1 cellular context compared by ENCODE assay signal in the genomic region with DNA sequence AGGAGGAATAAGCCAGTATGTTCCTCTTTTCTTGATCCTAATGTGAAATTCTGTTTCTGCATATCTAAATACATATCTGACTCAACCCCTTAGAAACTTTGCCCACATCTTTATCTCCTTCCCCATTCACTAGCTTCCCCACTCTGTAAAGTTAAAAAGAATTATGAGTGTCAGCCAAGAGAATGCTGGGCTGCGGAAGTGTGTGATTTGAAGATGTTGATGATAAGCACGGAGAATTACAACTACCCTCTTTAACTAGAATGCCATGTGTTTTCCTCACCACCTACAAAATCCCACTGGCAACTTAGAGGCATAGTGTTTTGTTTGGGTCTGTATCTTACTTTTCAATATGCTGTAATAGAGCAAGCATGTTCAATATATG.
TF ChIP-seq lines count a peak whose summit lies in the region.

No MANE protein-coding gene starts in this region.

TF ChIP-seq in K562, 482 proteins besides CTCF, POLR2A, EP300 and RAD21 (continued from another document and continues in another):
- TF ChIP-seq RREB1 (CRISPR knock-in tag; IDR thresholded peaks at IDR 0.05): no peak
- TF ChIP-seq NFIC (IDR thresholded peaks at IDR 0.05): peak; percentile 74
- TF ChIP-seq PML (IDR thresholded peaks at IDR 0.05; ENCODE audit: low read length): peak; percentile 88
- TF ChIP-seq, protein P1, sequence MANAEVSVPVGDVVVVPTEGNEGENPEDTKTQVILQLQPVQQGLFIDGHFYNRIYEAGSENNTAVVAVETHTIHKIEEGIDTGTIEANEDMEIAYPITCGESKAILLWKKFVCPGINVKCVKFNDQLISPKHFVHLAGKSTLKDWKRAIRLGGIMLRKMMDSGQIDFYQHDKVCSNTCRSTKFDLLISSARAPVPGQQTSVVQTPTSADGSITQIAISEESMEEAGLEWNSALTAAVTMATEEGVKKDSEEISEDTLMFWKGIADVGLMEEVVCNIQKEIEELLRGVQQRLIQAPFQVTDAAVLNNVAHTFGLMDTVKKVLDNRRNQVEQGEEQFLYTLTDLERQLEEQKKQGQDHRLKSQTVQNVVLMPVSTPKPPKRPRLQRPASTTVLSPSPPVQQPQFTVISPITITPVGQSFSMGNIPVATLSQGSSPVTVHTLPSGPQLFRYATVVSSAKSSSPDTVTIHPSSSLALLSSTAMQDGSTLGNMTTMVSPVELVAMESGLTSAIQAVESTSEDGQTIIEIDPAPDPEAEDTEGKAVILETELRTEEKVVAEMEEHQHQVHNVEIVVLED (CRISPR knock-in tag; IDR thresholded peaks at IDR 0.05): peak; percentile 14; the same call in 1 of the 2 replicates
- no peak for TF ChIP-seq CHD1 (IDR thresholded peaks at IDR 0.05; ENCODE audit: low read length)
- no peak for TF ChIP-seq ZNF561 (CRISPR knock-in tag; conservative IDR thresholded peaks at IDR 0.05)
- no peak for TF ChIP-seq ZFX (CRISPR knock-in tag; IDR thresholded peaks at IDR 0.05)
- no peak for TF ChIP-seq ZNF76 (CRISPR knock-in tag; IDR thresholded peaks at IDR 0.05; ENCODE audit: borderline replicate concordance)
- 0 out of 2 replicates have a peak, but pooled peaks have one; percentile 11 for TF ChIP-seq BHLHE40 (IDR thresholded peaks at IDR 0.05; ENCODE audit: low read length)
- no peak for TF ChIP-seq ELF2 (CRISPR knock-in tag; IDR thresholded peaks at IDR 0.05)
- TF ChIP-seq TAF9B (IDR thresholded peaks at IDR 0.05; ENCODE audit: partially characterized antibody): peak; percentile 27
- no peak for TF ChIP-seq ZNF717 (CRISPR knock-in tag; IDR thresholded peaks at IDR 0.05)
- TF ChIP-seq, protein P2, sequence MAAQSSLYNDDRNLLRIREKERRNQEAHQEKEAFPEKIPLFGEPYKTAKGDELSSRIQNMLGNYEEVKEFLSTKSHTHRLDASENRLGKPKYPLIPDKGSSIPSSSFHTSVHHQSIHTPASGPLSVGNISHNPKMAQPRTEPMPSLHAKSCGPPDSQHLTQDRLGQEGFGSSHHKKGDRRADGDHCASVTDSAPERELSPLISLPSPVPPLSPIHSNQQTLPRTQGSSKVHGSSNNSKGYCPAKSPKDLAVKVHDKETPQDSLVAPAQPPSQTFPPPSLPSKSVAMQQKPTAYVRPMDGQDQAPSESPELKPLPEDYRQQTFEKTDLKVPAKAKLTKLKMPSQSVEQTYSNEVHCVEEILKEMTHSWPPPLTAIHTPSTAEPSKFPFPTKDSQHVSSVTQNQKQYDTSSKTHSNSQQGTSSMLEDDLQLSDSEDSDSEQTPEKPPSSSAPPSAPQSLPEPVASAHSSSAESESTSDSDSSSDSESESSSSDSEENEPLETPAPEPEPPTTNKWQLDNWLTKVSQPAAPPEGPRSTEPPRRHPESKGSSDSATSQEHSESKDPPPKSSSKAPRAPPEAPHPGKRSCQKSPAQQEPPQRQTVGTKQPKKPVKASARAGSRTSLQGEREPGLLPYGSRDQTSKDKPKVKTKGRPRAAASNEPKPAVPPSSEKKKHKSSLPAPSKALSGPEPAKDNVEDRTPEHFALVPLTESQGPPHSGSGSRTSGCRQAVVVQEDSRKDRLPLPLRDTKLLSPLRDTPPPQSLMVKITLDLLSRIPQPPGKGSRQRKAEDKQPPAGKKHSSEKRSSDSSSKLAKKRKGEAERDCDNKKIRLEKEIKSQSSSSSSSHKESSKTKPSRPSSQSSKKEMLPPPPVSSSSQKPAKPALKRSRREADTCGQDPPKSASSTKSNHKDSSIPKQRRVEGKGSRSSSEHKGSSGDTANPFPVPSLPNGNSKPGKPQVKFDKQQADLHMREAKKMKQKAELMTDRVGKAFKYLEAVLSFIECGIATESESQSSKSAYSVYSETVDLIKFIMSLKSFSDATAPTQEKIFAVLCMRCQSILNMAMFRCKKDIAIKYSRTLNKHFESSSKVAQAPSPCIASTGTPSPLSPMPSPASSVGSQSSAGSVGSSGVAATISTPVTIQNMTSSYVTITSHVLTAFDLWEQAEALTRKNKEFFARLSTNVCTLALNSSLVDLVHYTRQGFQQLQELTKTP (IDR thresholded peaks at IDR 0.05; ENCODE audit: low read depth in 1 of 2, partially characterized antibody in 2 of 2): peak in 1 of 2 experiments; percentile 38
- TF ChIP-seq MCM7 (IDR thresholded peaks at IDR 0.05): no peak
- no peak for TF ChIP-seq RFX7 (CRISPR knock-in tag; IDR thresholded peaks at IDR 0.05)
- no peak for TF ChIP-seq ZNF23 (CRISPR knock-in tag; IDR thresholded peaks at IDR 0.05)
- TF ChIP-seq ESRRA (IDR thresholded peaks at IDR 0.05; ENCODE audit: borderline replicate concordance, low read depth): peak; percentile 18; the same call in 1 of the 2 replicates
- no peak for TF ChIP-seq NFXL1 (CRISPR knock-in tag; IDR thresholded peaks at IDR 0.05)
- no peak for TF ChIP-seq RBM34 (IDR thresholded peaks at IDR 0.05; ENCODE audit: borderline replicate concordance, insufficient read depth, low read length)
- peak; percentile 56; the same call in 1 of the 2 replicates for TF ChIP-seq ZNF583 (CRISPR knock-in tag; IDR thresholded peaks at IDR 0.05)
- TF ChIP-seq SNRNP70 (optimal IDR thresholded peaks at IDR 0.05; ENCODE audit: low read depth, low read length): no peak
- TF ChIP-seq, protein P3, sequence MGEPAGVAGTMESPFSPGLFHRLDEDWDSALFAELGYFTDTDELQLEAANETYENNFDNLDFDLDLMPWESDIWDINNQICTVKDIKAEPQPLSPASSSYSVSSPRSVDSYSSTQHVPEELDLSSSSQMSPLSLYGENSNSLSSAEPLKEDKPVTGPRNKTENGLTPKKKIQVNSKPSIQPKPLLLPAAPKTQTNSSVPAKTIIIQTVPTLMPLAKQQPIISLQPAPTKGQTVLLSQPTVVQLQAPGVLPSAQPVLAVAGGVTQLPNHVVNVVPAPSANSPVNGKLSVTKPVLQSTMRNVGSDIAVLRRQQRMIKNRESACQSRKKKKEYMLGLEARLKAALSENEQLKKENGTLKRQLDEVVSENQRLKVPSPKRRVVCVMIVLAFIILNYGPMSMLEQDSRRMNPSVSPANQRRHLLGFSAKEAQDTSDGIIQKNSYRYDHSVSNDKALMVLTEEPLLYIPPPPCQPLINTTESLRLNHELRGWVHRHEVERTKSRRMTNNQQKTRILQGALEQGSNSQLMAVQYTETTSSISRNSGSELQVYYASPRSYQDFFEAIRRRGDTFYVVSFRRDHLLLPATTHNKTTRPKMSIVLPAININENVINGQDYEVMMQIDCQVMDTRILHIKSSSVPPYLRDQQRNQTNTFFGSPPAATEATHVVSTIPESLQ (CRISPR knock-in tag; IDR thresholded peaks at IDR 0.05): no peak
- TF ChIP-seq SMAD2 (IDR thresholded peaks at IDR 0.05; ENCODE audit: low read depth, low read length): no peak
- TF ChIP-seq NCOA2 (IDR thresholded peaks at IDR 0.05; ENCODE audit: partially characterized antibody in 2 of 2): peak; percentile 56 to 74
- no peak for TF ChIP-seq FOXP1 (CRISPR knock-in tag; IDR thresholded peaks at IDR 0.05)
- TF ChIP-seq MLLT1 (IDR thresholded peaks at IDR 0.05): no peak
- TF ChIP-seq, protein P4, sequence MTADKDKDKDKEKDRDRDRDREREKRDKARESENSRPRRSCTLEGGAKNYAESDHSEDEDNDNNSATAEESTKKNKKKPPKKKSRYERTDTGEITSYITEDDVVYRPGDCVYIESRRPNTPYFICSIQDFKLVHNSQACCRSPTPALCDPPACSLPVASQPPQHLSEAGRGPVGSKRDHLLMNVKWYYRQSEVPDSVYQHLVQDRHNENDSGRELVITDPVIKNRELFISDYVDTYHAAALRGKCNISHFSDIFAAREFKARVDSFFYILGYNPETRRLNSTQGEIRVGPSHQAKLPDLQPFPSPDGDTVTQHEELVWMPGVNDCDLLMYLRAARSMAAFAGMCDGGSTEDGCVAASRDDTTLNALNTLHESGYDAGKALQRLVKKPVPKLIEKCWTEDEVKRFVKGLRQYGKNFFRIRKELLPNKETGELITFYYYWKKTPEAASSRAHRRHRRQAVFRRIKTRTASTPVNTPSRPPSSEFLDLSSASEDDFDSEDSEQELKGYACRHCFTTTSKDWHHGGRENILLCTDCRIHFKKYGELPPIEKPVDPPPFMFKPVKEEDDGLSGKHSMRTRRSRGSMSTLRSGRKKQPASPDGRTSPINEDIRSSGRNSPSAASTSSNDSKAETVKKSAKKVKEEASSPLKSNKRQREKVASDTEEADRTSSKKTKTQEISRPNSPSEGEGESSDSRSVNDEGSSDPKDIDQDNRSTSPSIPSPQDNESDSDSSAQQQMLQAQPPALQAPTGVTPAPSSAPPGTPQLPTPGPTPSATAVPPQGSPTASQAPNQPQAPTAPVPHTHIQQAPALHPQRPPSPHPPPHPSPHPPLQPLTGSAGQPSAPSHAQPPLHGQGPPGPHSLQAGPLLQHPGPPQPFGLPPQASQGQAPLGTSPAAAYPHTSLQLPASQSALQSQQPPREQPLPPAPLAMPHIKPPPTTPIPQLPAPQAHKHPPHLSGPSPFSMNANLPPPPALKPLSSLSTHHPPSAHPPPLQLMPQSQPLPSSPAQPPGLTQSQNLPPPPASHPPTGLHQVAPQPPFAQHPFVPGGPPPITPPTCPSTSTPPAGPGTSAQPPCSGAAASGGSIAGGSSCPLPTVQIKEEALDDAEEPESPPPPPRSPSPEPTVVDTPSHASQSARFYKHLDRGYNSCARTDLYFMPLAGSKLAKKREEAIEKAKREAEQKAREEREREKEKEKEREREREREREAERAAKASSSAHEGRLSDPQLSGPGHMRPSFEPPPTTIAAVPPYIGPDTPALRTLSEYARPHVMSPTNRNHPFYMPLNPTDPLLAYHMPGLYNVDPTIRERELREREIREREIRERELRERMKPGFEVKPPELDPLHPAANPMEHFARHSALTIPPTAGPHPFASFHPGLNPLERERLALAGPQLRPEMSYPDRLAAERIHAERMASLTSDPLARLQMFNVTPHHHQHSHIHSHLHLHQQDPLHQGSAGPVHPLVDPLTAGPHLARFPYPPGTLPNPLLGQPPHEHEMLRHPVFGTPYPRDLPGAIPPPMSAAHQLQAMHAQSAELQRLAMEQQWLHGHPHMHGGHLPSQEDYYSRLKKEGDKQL (CRISPR knock-in tag; IDR thresholded peaks at IDR 0.05; ENCODE audit: borderline replicate concordance): no peak
- TF ChIP-seq NR2C2 (CRISPR knock-in tag; IDR thresholded peaks at IDR 0.05): no peak
- 0 out of 2 replicates have a peak, but pooled peaks have one; percentile 7 for TF ChIP-seq NR2C2 (tag; IDR thresholded peaks at IDR 0.05)
- no peak for TF ChIP-seq SP1 (CRISPR knock-in tag; IDR thresholded peaks at IDR 0.05)
- TF ChIP-seq, protein P5, sequence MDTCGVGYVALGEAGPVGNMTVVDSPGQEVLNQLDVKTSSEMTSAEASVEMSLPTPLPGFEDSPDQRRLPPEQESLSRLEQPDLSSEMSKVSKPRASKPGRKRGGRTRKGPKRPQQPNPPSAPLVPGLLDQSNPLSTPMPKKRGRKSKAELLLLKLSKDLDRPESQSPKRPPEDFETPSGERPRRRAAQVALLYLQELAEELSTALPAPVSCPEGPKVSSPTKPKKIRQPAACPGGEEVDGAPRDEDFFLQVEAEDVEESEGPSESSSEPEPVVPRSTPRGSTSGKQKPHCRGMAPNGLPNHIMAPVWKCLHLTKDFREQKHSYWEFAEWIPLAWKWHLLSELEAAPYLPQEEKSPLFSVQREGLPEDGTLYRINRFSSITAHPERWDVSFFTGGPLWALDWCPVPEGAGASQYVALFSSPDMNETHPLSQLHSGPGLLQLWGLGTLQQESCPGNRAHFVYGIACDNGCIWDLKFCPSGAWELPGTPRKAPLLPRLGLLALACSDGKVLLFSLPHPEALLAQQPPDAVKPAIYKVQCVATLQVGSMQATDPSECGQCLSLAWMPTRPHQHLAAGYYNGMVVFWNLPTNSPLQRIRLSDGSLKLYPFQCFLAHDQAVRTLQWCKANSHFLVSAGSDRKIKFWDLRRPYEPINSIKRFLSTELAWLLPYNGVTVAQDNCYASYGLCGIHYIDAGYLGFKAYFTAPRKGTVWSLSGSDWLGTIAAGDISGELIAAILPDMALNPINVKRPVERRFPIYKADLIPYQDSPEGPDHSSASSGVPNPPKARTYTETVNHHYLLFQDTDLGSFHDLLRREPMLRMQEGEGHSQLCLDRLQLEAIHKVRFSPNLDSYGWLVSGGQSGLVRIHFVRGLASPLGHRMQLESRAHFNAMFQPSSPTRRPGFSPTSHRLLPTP (IDR thresholded peaks at IDR 0.05; ENCODE audit: borderline replicate concordance, extremely low read depth, insufficient read length): no peak
- no peak for TF ChIP-seq TCF7L2 (IDR thresholded peaks at IDR 0.05; ENCODE audit: low read depth, low read length)
